Comparison of ENCODE assay signal across 19 cellular contexts in the genomic region with DNA sequence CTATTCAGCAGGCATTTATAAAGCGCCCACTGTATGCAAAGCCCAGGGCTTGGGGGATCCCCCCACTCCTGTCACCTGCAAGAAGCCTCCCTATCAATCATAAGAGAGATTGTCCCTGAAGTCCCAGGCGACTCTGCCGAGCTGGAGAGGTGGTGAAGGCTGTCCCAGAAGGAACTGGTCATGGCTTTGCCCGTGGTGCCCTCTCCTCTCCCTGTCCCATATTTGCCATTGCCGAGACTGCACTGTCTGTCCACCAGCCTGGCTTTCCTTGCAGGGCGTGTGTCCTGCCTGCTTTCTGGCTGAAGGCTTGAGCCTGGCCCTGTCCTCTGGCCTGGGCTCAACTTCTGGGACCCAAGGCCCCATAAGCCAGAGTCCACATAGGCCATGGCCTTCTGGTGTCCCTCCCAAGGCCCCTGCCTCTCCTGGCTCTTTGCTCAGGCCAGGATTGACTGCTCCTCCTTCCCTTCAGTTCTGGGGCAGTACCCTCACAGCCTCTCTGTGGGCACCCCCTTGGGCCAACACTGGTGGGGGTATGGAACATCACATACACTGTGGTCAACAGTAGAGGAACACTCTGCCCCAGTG. TPM values are rescaled to one million over a fixed set of nuclear protein-coding genes. Genes with fewer than 3 reads are reported as not detected.
DNase-seq lines count a peak whose midpoint lies in the region; ATAC-seq and TF ChIP-seq lines count a peak whose summit lies in the region.
"Had no signal": no experiment of that assay in that cellular context is flagged by ENCODE, and none has a peak within 500 bp of the region (broad histone marks: within the 10 kb centered on the region; RNA-seq: fewer than 3 reads in every experiment).

No MANE protein-coding gene starts in this region.

- H3K27ac Mint-ChIP-seq in activated CD4-positive, alpha-beta T cell treated with anti-CD3 and anti-CD28 coated beads for 36 hours, result peak overlapping the region; percentile 34
- H3K27ac Mint-ChIP-seq in Calu3 (ENCODE audit: unreplicated experiment) (no peak overlapping the region), brain (no peak overlapping the region), osteocyte (ENCODE audit: unreplicated experiment) (no peak overlapping the region)

- DNase-seq in activated CD4-positive, alpha-beta T cell treated with anti-CD3 and anti-CD28 coated beads for 36 hours, result no peak
- no peak for DNase-seq in activated CD4-positive, alpha-beta T cell treated with anti-CD3 and anti-CD28 coated beads for 4 hours
- no peak for DNase-seq in Calu3
- DNase-seq in osteocyte (ENCODE audit: extremely low spot score, unreplicated experiment), result no peak
- no peak for DNase-seq in GM23248
- no peak for DNase-seq in iPS-NIHi7 (ENCODE audit: extremely low spot score)
- DNase-seq: gastrocnemius medialis, GF-D8, NCI-H187, NCI-H524 treated with DMSO at 0.1 percent for 48 hours had no signal

- H3K79me2 ChIP-seq in GM23248 (ENCODE audit: insufficient read depth), result no peaks in the 10 kb centered on the region

- no peaks in the 10 kb centered on the region for H3K36me3 Mint-ChIP-seq in activated CD4-positive, alpha-beta T cell treated with anti-CD3 and anti-CD28 coated beads for 36 hours (ENCODE audit: low read depth)
- H3K36me3 Mint-ChIP-seq in Calu3 (ENCODE audit: insufficient read depth, unreplicated experiment), result no peaks in the 10 kb centered on the region
- H3K36me3 Mint-ChIP-seq in brain, result no peaks in the 10 kb centered on the region
- no peaks in the 10 kb centered on the region for H3K36me3 Mint-ChIP-seq in osteocyte (ENCODE audit: unreplicated experiment)

- peaks cover 34% of the 10 kb centered on the region for H3K27me3 Mint-ChIP-seq in activated CD4-positive, alpha-beta T cell treated with anti-CD3 and anti-CD28 coated beads for 36 hours
- peaks cover 67% of the 10 kb centered on the region for H3K27me3 Mint-ChIP-seq in Calu3 (ENCODE audit: unreplicated experiment)
- H3K27me3 Mint-ChIP-seq in brain, result peaks cover 53% of the 10 kb centered on the region
- peaks cover 45% of the 10 kb centered on the region for H3K27me3 Mint-ChIP-seq in osteocyte (ENCODE audit: unreplicated experiment)

- H4K20me1 ChIP-seq in GM23248 (ENCODE audit: insufficient read depth), result no peaks in the 10 kb centered on the region

- H3K9me2 ChIP-seq in GM23248 (ENCODE audit: insufficient read depth), result no peaks in the 10 kb centered on the region

- peaks cover 7% of the 10 kb centered on the region for H3K4me1 ChIP-seq in GM23248 (ENCODE audit: insufficient read depth)

- H3K4me3 Mint-ChIP-seq in activated CD4-positive, alpha-beta T cell treated with anti-CD3 and anti-CD28 coated beads for 36 hours, result no peak overlapping the region
- H3K4me3 Mint-ChIP-seq in Calu3 (ENCODE audit: low read depth, unreplicated experiment) (peak overlapping the region; percentile 67), brain (peak overlapping the region; percentile 62 to 85 (median 74)), osteocyte (ENCODE audit: unreplicated experiment) (peak overlapping the region; percentile 26)

- POLR2A ChIA-PET in activated CD4-positive, alpha-beta T cell treated with anti-CD3 and anti-CD28 coated beads for 36 hours (lab: Charles Lee), result no interaction called here

- CTCF ChIA-PET in activated CD4-positive, alpha-beta T cell treated with anti-CD3 and anti-CD28 coated beads for 36 hours (lab: Charles Lee), result interaction anchor here (0.6 to 4.5 kb wide), 26 partner anchors 9 to 1314 kb away, joined by 3 to 45 read pairs (median 4); no protein-coding TSS in a partner anchor
- CTCF ChIA-PET in Calu3 (lab: Charles Lee), result no interaction called here

- no TSS peak for BruUV-seq in Calu3 (replicated peaks; lab: Mats Ljungman, UMichigan)

- TF ChIP-seq CTCF in Calu3 (IDR thresholded peaks at IDR 0.05; ENCODE audit: unreplicated experiment) (no peak), brain (conservative IDR thresholded peaks at IDR 0.05) (no peak), osteocyte (IDR thresholded peaks at IDR 0.05) (no peak)

- no peaks in the 10 kb centered on the region for H3K9me3 Mint-ChIP-seq in activated CD4-positive, alpha-beta T cell treated with anti-CD3 and anti-CD28 coated beads for 36 hours (ENCODE audit: low read depth)
- H3K9me3 Mint-ChIP-seq in Calu3 (ENCODE audit: low read depth, unreplicated experiment), result no peaks in the 10 kb centered on the region
- no peaks in the 10 kb centered on the region for H3K9me3 Mint-ChIP-seq in brain
- H3K9me3 Mint-ChIP-seq in osteocyte (ENCODE audit: unreplicated experiment), result no peaks in the 10 kb centered on the region
- H3K9me3 Mint-ChIP-seq: H9 had no signal

- H3K4me2 ChIP-seq in GM23248 (ENCODE audit: unreplicated experiment), result no peak overlapping the region

- in situ Hi-C loops in GM23248 (cut with MboI), result loop anchor here (10.0 kb wide), 1 partner anchor 101 kb away; no protein-coding TSS in a partner anchor

- intact Hi-C loops in activated CD4-positive, alpha-beta T cell treated with anti-CD3 and anti-CD28 coated beads for 36 hours (cut with DNase I, micrococcal nuclease), result loop anchor here (2.0 to 5.0 kb wide), 5 partner anchors 99 to 249 kb away; a partner anchor contains a TSS
- intact Hi-C loops in Calu3 (cut with micrococcal nuclease; ENCODE audit: unreplicated experiment), result no loop called here

- no peak for ATAC-seq in activated CD4-positive, alpha-beta T cell treated with anti-CD3 and anti-CD28 coated beads for 36 hours
- no peak for ATAC-seq in SK-N-SH treated with all-trans-retinoic acid at 6 μM for 48 hours
- ATAC-seq: gastrocnemius medialis had no signal

- no peaks in the 10 kb centered on the region for H3F3A ChIP-seq in GM23248 (ENCODE audit: insufficient read depth)

- no peak overlapping the region for H3K9ac ChIP-seq in GM23248

- H3K27ac ChIP-seq in GM23248, result no peak overlapping the region
- H3K27ac ChIP-seq: ascending aorta, epithelial cell of prostate, gastrocnemius medialis, right atrium auricular region, tibial nerve had no signal

- no peak overlapping the region for H3K4me3 ChIP-seq in GM23248

- H3K9me3 ChIP-seq in GM23248 (ENCODE audit: low read depth), result no peaks in the 10 kb centered on the region
- H3K9me3 ChIP-seq: ascending aorta, gastrocnemius medialis, right atrium auricular region, tibial nerve had no signal

- peaks cover 71% of the 10 kb centered on the region for H3K27me3 ChIP-seq in GM23248 (replicated peaks; ENCODE audit: insufficient read depth)

- H2AFZ ChIP-seq in GM23248, result no peak overlapping the region

- peaks cover 31% of the 10 kb centered on the region for H3K4me1 Mint-ChIP-seq in activated CD4-positive, alpha-beta T cell treated with anti-CD3 and anti-CD28 coated beads for 36 hours
- peaks cover 12% of the 10 kb centered on the region for H3K4me1 Mint-ChIP-seq in Calu3 (ENCODE audit: low read depth, unreplicated experiment)
- H3K4me1 Mint-ChIP-seq in brain, result peaks cover 46% of the 10 kb centered on the region
- peaks cover 23% of the 10 kb centered on the region for H3K4me1 Mint-ChIP-seq in osteocyte (ENCODE audit: unreplicated experiment)

- no peaks in the 10 kb centered on the region for H3K36me3 ChIP-seq in GM23248 (ENCODE audit: low read depth)
- H3K36me3 ChIP-seq: ascending aorta, gastrocnemius medialis, right atrium auricular region had no signal

- 49 to 52% methylated on average over 6 of the region's 6 CpGs for WGBS in GM23248 (ENCODE audit: low coverage in 1 of 2, low lambda C conversion rate in 2 of 2, missing lambda C conversion rate in 2 of 2), 2 experiments

TF ChIP-seq in SK-N-SH treated with all-trans-retinoic acid at 6 μM for 48 hours, 23 proteins besides CTCF, POLR2A, EP300 and RAD21 (continues in another document):
- TF ChIP-seq ESRRG (CRISPR knock-in tag; IDR thresholded peaks at IDR 0.05) (no peak), ZNF70 (CRISPR knock-in tag; IDR thresholded peaks at IDR 0.05) (no peak), ZNF8 (CRISPR knock-in tag; IDR thresholded peaks at IDR 0.05) (no peak), ISL1 (CRISPR knock-in tag; IDR thresholded peaks at IDR 0.05) (no peak), TOX (CRISPR knock-in tag; IDR thresholded peaks at IDR 0.05; ENCODE audit: borderline replicate concordance) (no peak), ZNF565 (CRISPR knock-in tag; conservative IDR thresholded peaks at IDR 0.05; ENCODE audit: low read depth) (no peak), PPARA (CRISPR knock-in tag; IDR thresholded peaks at IDR 0.05; ENCODE audit: borderline replicate concordance) (no peak), CSDC2 (CRISPR knock-in tag; IDR thresholded peaks at IDR 0.05) (no peak)
- TF ChIP-seq, protein P1, sequence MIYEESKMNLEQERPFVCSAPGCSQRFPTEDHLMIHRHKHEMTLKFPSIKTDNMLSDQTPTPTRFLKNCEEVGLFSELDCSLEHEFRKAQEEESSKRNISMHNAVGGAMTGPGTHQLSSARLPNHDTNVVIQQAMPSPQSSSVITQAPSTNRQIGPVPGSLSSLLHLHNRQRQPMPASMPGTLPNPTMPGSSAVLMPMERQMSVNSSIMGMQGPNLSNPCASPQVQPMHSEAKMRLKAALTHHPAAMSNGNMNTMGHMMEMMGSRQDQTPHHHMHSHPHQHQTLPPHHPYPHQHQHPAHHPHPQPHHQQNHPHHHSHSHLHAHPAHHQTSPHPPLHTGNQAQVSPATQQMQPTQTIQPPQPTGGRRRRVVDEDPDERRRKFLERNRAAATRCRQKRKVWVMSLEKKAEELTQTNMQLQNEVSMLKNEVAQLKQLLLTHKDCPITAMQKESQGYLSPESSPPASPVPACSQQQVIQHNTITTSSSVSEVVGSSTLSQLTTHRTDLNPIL (CRISPR knock-in tag; IDR thresholded peaks at IDR 0.05; ENCODE audit: low read depth), result no peak
- TF ChIP-seq, protein P2, sequence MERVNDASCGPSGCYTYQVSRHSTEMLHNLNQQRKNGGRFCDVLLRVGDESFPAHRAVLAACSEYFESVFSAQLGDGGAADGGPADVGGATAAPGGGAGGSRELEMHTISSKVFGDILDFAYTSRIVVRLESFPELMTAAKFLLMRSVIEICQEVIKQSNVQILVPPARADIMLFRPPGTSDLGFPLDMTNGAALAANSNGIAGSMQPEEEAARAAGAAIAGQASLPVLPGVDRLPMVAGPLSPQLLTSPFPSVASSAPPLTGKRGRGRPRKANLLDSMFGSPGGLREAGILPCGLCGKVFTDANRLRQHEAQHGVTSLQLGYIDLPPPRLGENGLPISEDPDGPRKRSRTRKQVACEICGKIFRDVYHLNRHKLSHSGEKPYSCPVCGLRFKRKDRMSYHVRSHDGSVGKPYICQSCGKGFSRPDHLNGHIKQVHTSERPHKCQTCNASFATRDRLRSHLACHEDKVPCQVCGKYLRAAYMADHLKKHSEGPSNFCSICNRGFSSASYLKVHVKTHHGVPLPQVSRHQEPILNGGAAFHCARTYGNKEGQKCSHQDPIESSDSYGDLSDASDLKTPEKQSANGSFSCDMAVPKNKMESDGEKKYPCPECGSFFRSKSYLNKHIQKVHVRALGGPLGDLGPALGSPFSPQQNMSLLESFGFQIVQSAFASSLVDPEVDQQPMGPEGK (CRISPR knock-in tag; IDR thresholded peaks at IDR 0.05; ENCODE audit: borderline replicate concordance), result no peak

RNA-seq across cellular contexts. Expression of a gene that starts 46.9 kb away (rescaled TPM):
- 1 to 10 TPM; 2.7 to 2.9 TPM for total RNA-seq in activated CD4-positive, alpha-beta T cell treated with anti-CD3 and anti-CD28 coated beads for 36 hours
- total RNA-seq in Calu3 (2022) (0.14 and 0.29 TPM in 2 replicates), osteocyte (84.0 and 85.8 TPM in 2 replicates)
- polyA plus RNA-seq in brain (ENCODE audit: insufficient read depth, low read depth, low replicate concordance) (12.3 TPM), GM23248 (2016; fragmentation: Nextera tagmentation; extraction: Ambion mirVana) (0.08 TPM in 1 of 2 replicates, not detected in the other)
- not detected in 2 replicates for total RNA-seq in GM23248 (2014; rRNA removed; shearing (Covaris generic))
- total RNA-seq: A172, ascending aorta, MCF 10A had no signal

Comparison
In these comparisons a context has a peak if more than half of its experiments do, and no peak if none do; other contexts are left out.
1. RNA of a gene that starts 46.9 kb away (total RNA-seq): 84.0 to 85.8 TPM in osteocyte; 2.7 to 2.9 TPM in activated CD4-positive, alpha-beta T cell treated with anti-CD3 and anti-CD28 coated beads for 36 hours, 0.14 to 0.29 TPM in Calu3 and not detected in GM23248; every median in the first group is over 10 times any median in the second.